Comparison of ENCODE assay signal across 18 cellular contexts in the genomic region with DNA sequence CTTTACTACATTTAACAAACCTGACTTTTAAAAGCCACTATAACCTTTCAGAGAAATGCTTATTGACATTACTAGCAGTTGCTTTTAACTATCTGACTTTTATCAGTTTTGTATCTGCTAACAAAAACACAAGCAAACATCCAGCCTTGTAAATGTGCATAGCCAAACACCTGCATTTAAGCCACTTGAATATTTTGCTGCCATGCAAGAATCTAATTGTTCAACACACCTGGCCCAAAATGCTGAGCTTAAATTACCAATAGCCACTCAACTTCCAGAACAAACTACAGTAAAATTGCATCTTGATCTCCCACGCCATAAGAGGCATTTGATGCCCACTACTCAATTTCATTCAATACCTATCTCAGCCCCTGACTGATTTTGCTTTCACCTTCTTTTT. TPM values are rescaled to one million over a fixed set of nuclear protein-coding genes. Genes with fewer than 3 reads are reported as not detected.
"Had no signal": no experiment of that assay in that cellular context is flagged by ENCODE, and none has a peak within 500 bp of the region (broad histone marks: within the 10 kb centered on the region; RNA-seq: fewer than 3 reads in every experiment).

No MANE protein-coding gene starts in this region.

- H3K4me1 Mint-ChIP-seq: memory B cell had no signal

- H3K9me3 Mint-ChIP-seq: activated T-helper 1 cell treated with anti-CD3 and anti-CD28 coated beads, Interleukin-12 subunit alpha, Interleukin-12 subunit beta, Interleukin-2, Interleukin-4 antibody, amounts not matched to agents 30 ng/mL and 10 ng/mL and 1 ng/mL, durations not matched to agents 14 hours and 24 hours and 36 hours; memory B cell; natural killer cell treated with Interleukin-12 subunit alpha and Interleukin-12 subunit beta and Interleukin-15 and Interleukin-18, amount 100 ng/mL, for 72 hours; stimulated activated naive B cell treated with anti-CD40 and anti-IgM and Interleukin-4, amounts not matched to agents 10 μg/mL and 1 μg/mL and 100 μg/mL, for 72 hours had no signal

- H3K36me3 Mint-ChIP-seq: memory B cell had no signal

- ATAC-seq: natural killer cell treated with Interleukin-12 subunit alpha and Interleukin-12 subunit beta and Interleukin-15 and Interleukin-18, amount 100 ng/mL, for 72 hours; right lobe of liver; stimulated activated naive B cell treated with anti-CD40 and anti-IgM and Interleukin-4, amounts not matched to agents 10 μg/mL and 1 μg/mL and 100 μg/mL, for 72 hours had no signal

- DNase-seq: activated CD4-positive, alpha-beta T cell treated with anti-CD3 and anti-CD28 coated beads for 4 hours; activated naive CD4-positive, alpha-beta T cell; colonic mucosa; effector CD8-positive, alpha-beta T cell; left ventricle myocardium inferior; right lobe of liver; spleen; stimulated activated CD4-positive, alpha-beta T cell treated with anti-CD3 and anti-CD28 coated beads, Interleukin-1b, Interleukin-23, amount 100 ng/mL, for 48 hours; stimulated activated naive B cell treated with anti-CD40 and anti-IgM and Interleukin-4, amounts not matched to agents 10 μg/mL and 1 μg/mL and 100 μg/mL, for 72 hours; WERI-Rb-1 had no signal

- H3K4me3 Mint-ChIP-seq: activated T-helper 1 cell treated with anti-CD3 and anti-CD28 coated beads, Interleukin-12 subunit alpha, Interleukin-12 subunit beta, Interleukin-2, Interleukin-4 antibody, amounts not matched to agents 30 ng/mL and 10 ng/mL and 1 ng/mL, durations not matched to agents 14 hours and 24 hours and 36 hours; memory B cell; natural killer cell treated with Interleukin-12 subunit alpha and Interleukin-12 subunit beta and Interleukin-15 and Interleukin-18, amount 100 ng/mL, for 72 hours; stimulated activated naive B cell treated with anti-CD40 and anti-IgM and Interleukin-4, amounts not matched to agents 10 μg/mL and 1 μg/mL and 100 μg/mL, for 72 hours had no signal

- H3K27ac Mint-ChIP-seq: activated T-helper 1 cell treated with anti-CD3 and anti-CD28 coated beads, Interleukin-12 subunit alpha, Interleukin-12 subunit beta, Interleukin-2, Interleukin-4 antibody, amounts not matched to agents 30 ng/mL and 10 ng/mL and 1 ng/mL, durations not matched to agents 14 hours and 24 hours and 36 hours; memory B cell; natural killer cell treated with Interleukin-12 subunit alpha and Interleukin-12 subunit beta and Interleukin-15 and Interleukin-18, amount 100 ng/mL, for 72 hours; stimulated activated naive B cell treated with anti-CD40 and anti-IgM and Interleukin-4, amounts not matched to agents 10 μg/mL and 1 μg/mL and 100 μg/mL, for 72 hours had no signal

RNA-seq across cellular contexts. Expression of a gene that starts 9.3 kb away (rescaled TPM):
- total RNA-seq: activated T-helper 1 cell treated with anti-CD3 and anti-CD28 coated beads, Interleukin-12 subunit alpha, Interleukin-12 subunit beta, Interleukin-2, Interleukin-4 antibody, amounts not matched to agents 30 ng/mL and 10 ng/mL and 1 ng/mL, durations not matched to agents 14 hours and 24 hours and 36 hours; fibroblast of lung; left ventricle myocardium inferior; natural killer cell treated with Interleukin-12 subunit alpha and Interleukin-12 subunit beta and Interleukin-15 and Interleukin-18, amount 100 ng/mL, for 72 hours; omental fat pad; right lobe of liver; spleen; tibial nerve; vagina had no signal

RNA-seq across cellular contexts. Expression of a gene that starts 19.3 kb away (rescaled TPM):
- total RNA-seq: fibroblast of lung, left ventricle myocardium inferior, omental fat pad, spleen, subcutaneous adipose tissue, tibial nerve, vagina had no signal
